ENCODE assay signal across 9 cellular contexts in the genomic region with DNA sequence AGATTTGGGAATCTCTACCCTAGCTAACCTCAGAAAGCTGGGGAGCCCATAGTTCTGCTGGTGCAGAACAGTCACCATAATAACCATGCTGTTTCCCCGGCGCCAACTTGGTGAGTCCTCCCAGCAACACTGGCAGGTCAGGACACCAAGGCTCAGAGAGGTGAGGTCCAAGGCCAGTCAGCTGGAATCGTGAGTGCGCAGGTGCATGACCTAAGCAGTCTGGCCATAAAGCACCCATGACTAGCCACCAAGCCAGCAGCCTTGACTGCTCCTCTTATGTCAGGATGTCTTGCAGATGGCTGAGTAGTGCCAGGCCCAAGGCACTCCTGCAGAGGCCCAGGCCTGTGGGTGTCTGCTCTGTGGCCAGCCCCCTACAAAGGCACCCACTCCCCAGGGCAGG. TPM values are rescaled to one million over a fixed set of nuclear protein-coding genes. Genes with fewer than 3 reads are reported as not detected.
A peak's percentile ranks its signal among the peaks of the same experiment; 100 is the strongest.
DNase-seq lines count a peak whose midpoint lies in the region; ATAC-seq and TF ChIP-seq lines count a peak whose summit lies in the region.
"Had no signal": no experiment of that assay in that cellular context is flagged by ENCODE, and none has a peak within 500 bp of the region (broad histone marks: within the 10 kb centered on the region; RNA-seq: fewer than 3 reads in every experiment).

No MANE protein-coding gene starts in this region.

- no peaks in the 10 kb centered on the region for H3K9me3 Mint-ChIP-seq in activated CD4-positive, alpha-beta T cell treated with anti-CD3 and anti-CD28 coated beads, Interleukin-2, amount 10 ng/mL, durations not matched to agents 7 days and 5 days
- H3K9me3 Mint-ChIP-seq in activated T-cell treated with anti-CD3 and anti-CD28 coated beads, Interleukin-2, amount 50 U/mL, for 72 hours, result no peaks in the 10 kb centered on the region

- no peak for TF ChIP-seq CTCF in left lung (IDR thresholded peaks at IDR 0.05)
- no peak for TF ChIP-seq CTCF in suprapubic skin (IDR thresholded peaks at IDR 0.05)

- peaks cover 42% of the 10 kb centered on the region for H3K36me3 Mint-ChIP-seq in activated CD4-positive, alpha-beta T cell treated with anti-CD3 and anti-CD28 coated beads, Interleukin-2, amount 10 ng/mL, durations not matched to agents 7 days and 5 days (ENCODE audit: low read depth)
- H3K36me3 Mint-ChIP-seq in activated T-cell treated with anti-CD3 and anti-CD28 coated beads, Interleukin-2, amount 50 U/mL, for 72 hours (ENCODE audit: insufficient read depth in 2 of 2), result peaks cover 6% of the 10 kb centered on the region in 2 donors

- H3K4me1 ChIP-seq in left lung (peaks cover 32 to 78% of the 10 kb centered on the region in 2 donors), suprapubic skin (peaks cover 70% of the 10 kb centered on the region)

- H3K9me3 ChIP-seq in left lung, result no peaks in the 10 kb centered on the region
- no peaks in the 10 kb centered on the region for H3K9me3 ChIP-seq in suprapubic skin

- no peak for TF ChIP-seq POLR2A in suprapubic skin (IDR thresholded peaks at IDR 0.05)

- peak overlapping the region in 1 of 2 donors; percentile 82 for H3K4me3 ChIP-seq in left lung
- H3K4me3 ChIP-seq in suprapubic skin, result peak overlapping the region; percentile 76

- H3K27ac ChIP-seq in left lung, result peak overlapping the region; percentile 91 to 99
- peak overlapping the region; percentile 95 for H3K27ac ChIP-seq in suprapubic skin

- peak overlapping the region; percentile 94 for H3K4me3 Mint-ChIP-seq in activated CD4-positive, alpha-beta T cell treated with anti-CD3 and anti-CD28 coated beads, Interleukin-2, amount 10 ng/mL, durations not matched to agents 7 days and 5 days
- peak overlapping the region; percentile 81 to 99 for H3K4me3 Mint-ChIP-seq in activated T-cell treated with anti-CD3 and anti-CD28 coated beads, Interleukin-2, amount 50 U/mL, for 72 hours

- intact Hi-C loops in left lung (cut with DNase I), result no loop called here

- WGBS in suprapubic skin, result no CpG with 5 or more reads among the region's 4 CpGs

- TF ChIP-seq EP300 in suprapubic skin (IDR thresholded peaks at IDR 0.05), result no peak

- H3K27me3 ChIP-seq in left lung, result no peaks in the 10 kb centered on the region
- H3K27me3 ChIP-seq in suprapubic skin, result no peaks in the 10 kb centered on the region

- peak overlapping the region; percentile 100 for H3K27ac Mint-ChIP-seq in activated CD4-positive, alpha-beta T cell treated with anti-CD3 and anti-CD28 coated beads, Interleukin-2, amount 10 ng/mL, durations not matched to agents 7 days and 5 days
- peak overlapping the region; percentile 93 for H3K27ac Mint-ChIP-seq in activated T-cell treated with anti-CD3 and anti-CD28 coated beads, Interleukin-2, amount 50 U/mL, for 72 hours

- no peak for DNase-seq in activated CD4-positive, alpha-beta T cell treated with anti-CD3 and anti-CD28 coated beads, Interleukin-2, amount 10 ng/mL, durations not matched to agents 7 days and 5 days
- DNase-seq in activated CD4-positive, alpha-beta T cell treated with anti-CD3 and anti-CD28 coated beads for 48 hours, result no peak
- DNase-seq in activated T-cell treated with anti-CD3 and anti-CD28 coated beads, Interleukin-2, amount 50 U/mL, for 72 hours, result no peak
- peak in 1 of 2 donors; percentile 42 for DNase-seq in left lung
- no peak for DNase-seq in suprapubic skin (ENCODE audit: low spot score in 2 of 2)
- no peak for DNase-seq in NCI-H146 treated with DMSO at 0.1 percent for 48 hours (lab: John Stamatoyannopoulos, UW; ENCODE audit: unreplicated experiment)
- no peak for DNase-seq in NCI-H2171 treated with DMSO at 0.1 percent for 48 hours (lab: John Stamatoyannopoulos, UW)
- DNase-seq in mucosa of gallbladder (ENCODE audit: low spot score), result no peak

- ATAC-seq in activated T-cell treated with anti-CD3 and anti-CD28 coated beads, Interleukin-2, amount 50 U/mL, for 72 hours (replicated peaks in 1 of 2), result no peak
- no peak for ATAC-seq in left lung

- peaks cover 54% of the 10 kb centered on the region for H3K4me1 Mint-ChIP-seq in activated CD4-positive, alpha-beta T cell treated with anti-CD3 and anti-CD28 coated beads, Interleukin-2, amount 10 ng/mL, durations not matched to agents 7 days and 5 days
- peaks cover 62% of the 10 kb centered on the region for H3K4me1 Mint-ChIP-seq in activated T-cell treated with anti-CD3 and anti-CD28 coated beads, Interleukin-2, amount 50 U/mL, for 72 hours (ENCODE audit: low read depth)

- H3K36me3 ChIP-seq in left lung (peaks cover 0 to 25% of the 10 kb centered on the region in 2 donors), suprapubic skin (peaks cover 25% of the 10 kb centered on the region)

- POLR2A ChIA-PET in activated CD4-positive, alpha-beta T cell treated with anti-CD3 and anti-CD28 coated beads, Interleukin-2, amount 10 ng/mL, durations not matched to agents 7 days and 5 days (lab: Charles Lee), result interaction anchor here (0.6 kb wide), 1 partner anchor 82 kb away, joined by 4 read pairs; no protein-coding TSS in a partner anchor

- CTCF ChIA-PET in activated CD4-positive, alpha-beta T cell treated with anti-CD3 and anti-CD28 coated beads, Interleukin-2, amount 10 ng/mL, durations not matched to agents 7 days and 5 days (lab: Charles Lee), result interaction anchor here (0.7 to 4.8 kb wide), 5 partner anchors 9 to 118 kb away, joined by 4 to 31 read pairs (median 5); a partner anchor contains a TSS

- no peaks in the 10 kb centered on the region for H3K27me3 Mint-ChIP-seq in activated CD4-positive, alpha-beta T cell treated with anti-CD3 and anti-CD28 coated beads, Interleukin-2, amount 10 ng/mL, durations not matched to agents 7 days and 5 days
- H3K27me3 Mint-ChIP-seq in activated T-cell treated with anti-CD3 and anti-CD28 coated beads, Interleukin-2, amount 50 U/mL, for 72 hours (ENCODE audit: low read depth), result no peaks in the 10 kb centered on the region

RNA-seq across cellular contexts. Expression of a gene that starts 2.6 kb away (rescaled TPM):
- 100 to 1,000 TPM; 137 TPM for total RNA-seq in activated CD4-positive, alpha-beta T cell treated with anti-CD3 and anti-CD28 coated beads, Interleukin-2, amount 10 ng/mL, durations not matched to agents 7 days and 5 days
- total RNA-seq in activated T-cell treated with anti-CD3 and anti-CD28 coated beads, Interleukin-2, amount 50 U/mL, for 72 hours, result 10 to 100 TPM; 93.0 to 93.6 TPM
- 10 to 100 TPM; 37.6 to 42.2 TPM for total RNA-seq in left lung
- total RNA-seq in suprapubic skin, result 10 to 100 TPM; 36.9 to 65.9 (median 46.3) TPM
- total RNA-seq in mucosa of gallbladder, result 74.9 TPM

RNA-seq across cellular contexts. Expression of a gene that starts 14.5 kb away (rescaled TPM):
- 1 to 10 TPM; 1.3 to 2.4 TPM for total RNA-seq in activated CD4-positive, alpha-beta T cell treated with anti-CD3 and anti-CD28 coated beads, Interleukin-2, amount 10 ng/mL, durations not matched to agents 7 days and 5 days
- under 1 TPM; 0.67 to 0.81 TPM for total RNA-seq in activated T-cell treated with anti-CD3 and anti-CD28 coated beads, Interleukin-2, amount 50 U/mL, for 72 hours
- total RNA-seq in left lung (under 1 TPM in 1 of 2 donors, not detected in 1; 0.26 TPM), suprapubic skin (under 1 TPM in 2 of 4 donors, not detected in 2; 0.10 to 0.23 TPM), mucosa of gallbladder (65.7 TPM)
- total RNA-seq: pulmonary artery endothelial cell had no signal

Comparison
In these comparisons a context has a peak if more than half of its experiments do, and no peak if none do; other contexts are left out.
1. RNA of a gene that starts 14.5 kb away (total RNA-seq): 65.7 TPM in mucosa of gallbladder (single experiment); 1.3 to 2.4 TPM in activated CD4-positive, alpha-beta T cell treated with anti-CD3 and anti-CD28 coated beads, Interleukin-2, amount 10 ng/mL, durations not matched to agents 7 days and 5 days, 0.67 to 0.81 TPM in activated T-cell treated with anti-CD3 and anti-CD28 coated beads, Interleukin-2, amount 50 U/mL, for 72 hours, 0.26 TPM in left lung and 0.10 to 0.23 TPM in suprapubic skin; every median in the first group is over 10 times any median in the second.